Comparison of ENCODE assay signal across 8 cellular contexts in the genomic region with DNA sequence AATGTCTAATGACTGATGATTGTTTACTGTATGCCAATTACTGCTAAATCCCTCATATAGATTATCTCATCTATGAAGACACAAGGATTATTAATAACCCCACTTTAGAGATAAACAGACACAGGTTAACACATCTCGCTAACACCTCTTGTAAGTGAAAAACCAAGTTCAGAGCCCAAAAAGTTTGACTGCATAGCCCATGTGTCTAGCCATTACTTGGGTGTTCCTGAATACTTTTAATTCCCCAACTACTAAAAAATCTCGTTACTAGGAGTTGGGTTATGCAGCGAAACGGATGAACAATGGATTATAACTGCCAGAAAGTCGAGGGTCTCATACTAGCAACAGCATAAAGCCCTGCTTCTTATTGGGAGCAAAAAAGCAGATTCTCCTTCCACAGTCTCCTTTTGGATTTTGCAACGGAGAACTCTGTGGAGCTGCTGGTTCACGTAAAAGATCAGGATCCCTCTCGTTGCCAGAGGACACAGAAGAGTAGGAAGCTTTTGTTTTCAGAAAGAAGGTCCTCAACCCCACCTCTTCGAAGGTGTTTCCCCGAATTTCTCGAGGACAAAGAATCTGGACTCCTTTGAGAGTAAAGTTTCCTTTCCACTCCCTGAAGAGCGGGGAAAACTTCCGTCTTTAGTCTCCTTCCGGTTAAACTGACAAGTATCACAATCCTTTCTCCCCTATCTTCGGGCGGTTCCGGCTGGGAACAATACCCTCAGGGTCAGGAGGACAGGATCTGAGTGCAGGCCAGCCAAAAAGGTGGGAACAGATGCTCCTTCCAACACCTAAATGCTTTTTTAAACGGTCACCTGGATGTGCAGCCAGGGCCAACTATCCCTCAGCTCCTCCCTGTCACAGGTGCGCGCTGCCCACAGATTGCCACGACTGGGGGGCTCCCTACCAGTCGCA. TPM values are rescaled to one million over a fixed set of nuclear protein-coding genes. Genes with fewer than 3 reads are reported as not detected.
A peak's percentile ranks its signal among the peaks of the same experiment; 100 is the strongest.
DNase-seq lines count a peak whose midpoint lies in the region; ATAC-seq and TF ChIP-seq lines count a peak whose summit lies in the region.

No MANE protein-coding gene starts in this region.

- H3K4me1 ChIP-seq in SJCRH30 (0 out of 2 replicates have a peak, but pooled peaks cover 4% of the 10 kb centered on the region), right lobe of liver (peaks cover 0 to 17% (median 4%) of the 10 kb centered on the region in 4 donors)

- intact Hi-C loops in dorsolateral prefrontal cortex (cut with DNase I) (loop anchor here (1.0 to 5.0 kb wide), 5 partner anchors 48 to 106 kb away; a partner anchor contains a TSS), right lobe of liver (cut with DNase I) (no loop called here)

- H3K36me3 ChIP-seq in SJCRH30, result peaks cover 41% of the 10 kb centered on the region
- peaks cover 0 to 27% (median 9%) of the 10 kb centered on the region in 4 donors for H3K36me3 ChIP-seq in right lobe of liver

- no peak for TF ChIP-seq CTCF in dorsolateral prefrontal cortex (IDR thresholded peaks at IDR 0.05 in 54 of 56, conservative IDR thresholded peaks at IDR 0.05 in 2 of 56; ENCODE audit: low read depth in 1 of 56, partially characterized antibody in 56 of 56)
- TF ChIP-seq CTCF in right lobe of liver (IDR thresholded peaks at IDR 0.05), result no peak

- H3K9me3 ChIP-seq in SJCRH30 (replicated peaks) (no peaks in the 10 kb centered on the region), right lobe of liver (no peaks in the 10 kb centered on the region)

- TF ChIP-seq POLR2A in right lobe of liver (IDR thresholded peaks at IDR 0.05), result no peak

- DNase-seq in NCI-H1417 (lab: John Stamatoyannopoulos, UW), result peak; percentile 69 to 83 (median 74)
- no peak for DNase-seq in NCI-H1417 treated with DMSO at 0.1 percent for 48 hours (lab: John Stamatoyannopoulos, UW)
- peak; percentile 60 to 68 for DNase-seq in SJCRH30
- peak in 3 of 10 donors; percentile 32 to 54 (median 34) for DNase-seq in dorsolateral prefrontal cortex
- peak; percentile 53 to 63 (median 55) for DNase-seq in right lobe of liver

- ATAC-seq in GM19452 (IDR thresholded peaks at IDR 0.05; ENCODE audit: unreplicated experiment), result peak; percentile 7
- peak; percentile 1 for ATAC-seq in HG03469 (IDR thresholded peaks at IDR 0.05; ENCODE audit: unreplicated experiment)
- ATAC-seq in right lobe of liver, result peak; percentile 37 to 50 (median 39)

- no peaks in the 10 kb centered on the region for H3K27me3 ChIP-seq in SJCRH30
- H3K27me3 ChIP-seq in dorsolateral prefrontal cortex, result no peaks in the 10 kb centered on the region
- no peaks in the 10 kb centered on the region for H3K27me3 ChIP-seq in right lobe of liver

- H3K4me3 ChIP-seq in SJCRH30 (peak overlapping the region; percentile 68), dorsolateral prefrontal cortex (peak overlapping the region; percentile 50 to 98 (median 86)), right lobe of liver (peak overlapping the region; percentile 77 to 83 (median 78))

- WGBS in right lobe of liver (ENCODE audit: insufficient coverage, low coverage, low lambda C conversion rate, missing lambda C conversion rate), result 5% methylated on average over 19 of the region's 22 CpGs

- H3K27ac ChIP-seq in SJCRH30 (peak overlapping the region; percentile 79), dorsolateral prefrontal cortex (peak overlapping the region; percentile 94 to 100 (median 99)), right lobe of liver (peak overlapping the region; percentile 82 to 97 (median 89)), temporal lobe (ENCODE audit: low read depth, low read length) (peak overlapping the region; percentile 98)

RNA-seq across cellular contexts. Expression of a gene that starts 0.9 kb away (rescaled TPM):
- total RNA-seq in SJCRH30 (2014; rRNA removed; shearing (Covaris generic)), result 59.6 and 73.8 TPM in 2 replicates
- total RNA-seq in dorsolateral prefrontal cortex (100 to 1,000 TPM in 1 of 120 experiments, 10 to 100 TPM in 119; 45.9 to 102 (median 63.1) TPM), right lobe of liver (10 to 100 TPM in 2 of 6 experiments, 1 to 10 TPM in 4; 7.0 to 11.7 (median 8.7) TPM), temporal lobe (61.7 TPM)

RNA-seq across cellular contexts. Expression of a gene that starts 48.2 kb away (rescaled TPM):
- total RNA-seq in SJCRH30 (2014; rRNA removed; shearing (Covaris generic)), result 1,193 and 1,203 TPM in 2 replicates
- total RNA-seq in dorsolateral prefrontal cortex, result 100 to 1,000 TPM; 452 to 826 (median 596) TPM
- 100 to 1,000 TPM; 229 to 373 (median 302) TPM for total RNA-seq in right lobe of liver
- total RNA-seq in temporal lobe, result 870 TPM

Comparison
In these comparisons a context has a peak if more than half of its experiments do, and no peak if none do; other contexts are left out.
1. intact Hi-C loops: an anchor here in dorsolateral prefrontal cortex (1.0 to 5.0 kb wide); none called in right lobe of liver.